In the genomic region with DNA sequence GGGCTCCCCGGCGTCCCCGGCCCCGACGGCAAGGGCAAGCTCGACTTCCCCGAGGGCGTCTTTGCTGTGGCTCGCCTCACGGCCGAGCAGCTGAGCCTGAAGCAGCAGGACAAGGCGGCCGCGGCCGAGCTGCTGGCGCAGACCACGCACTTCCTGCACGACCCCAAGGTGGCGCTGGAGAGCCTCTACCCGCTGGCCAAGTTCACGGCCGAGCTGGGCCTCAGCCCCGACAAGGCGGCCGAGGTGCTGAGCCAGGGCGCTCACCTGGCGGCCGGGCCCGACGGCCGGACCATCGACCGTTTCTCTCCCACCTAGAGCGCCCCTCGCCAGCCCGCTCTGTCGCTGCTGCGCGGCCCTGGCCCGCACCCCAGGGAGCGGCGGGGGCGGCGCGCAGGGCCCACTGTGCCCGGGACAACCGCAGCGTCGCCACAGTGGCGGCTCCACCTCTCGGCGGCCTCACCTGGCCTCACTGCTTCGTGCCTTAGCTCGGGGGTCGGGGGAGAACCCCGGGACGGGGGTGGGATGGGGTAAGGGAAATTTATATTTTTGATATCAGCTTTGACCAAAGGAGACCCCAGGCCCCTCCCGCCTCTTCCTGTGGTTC, we compare ENCODE assay signal across 8 cellular contexts. TPM values are rescaled to one million over a fixed set of nuclear protein-coding genes. Genes with fewer than 3 reads are reported as not detected.
DNase-seq lines count a peak whose midpoint lies in the region; ATAC-seq, FAIRE-seq and TF ChIP-seq lines count a peak whose summit lies in the region.

No MANE protein-coding gene starts in this region.

- POLR2A ChIA-PET in Panc1 (lab: Charles Lee): no interaction called here

- H4K20me1 ChIP-seq in astrocyte (ENCODE audit: insufficient read depth, low read length): peaks cover 31% of the 10 kb centered on the region

- H3K27ac Mint-ChIP-seq in astrocyte (ENCODE audit: unreplicated experiment): no peak overlapping the region

- H3K4me1 ChIP-seq in Panc1 (ENCODE audit: control insufficient read depth, insufficient read depth, low read length): no peaks in the 10 kb centered on the region
- H3K4me1 ChIP-seq in astrocyte (ENCODE audit: insufficient read depth, low read length): peaks cover 60% of the 10 kb centered on the region
- peaks cover 14% of the 10 kb centered on the region for H3K4me1 ChIP-seq in iPS-18a (ENCODE audit: control insufficient read depth, low read depth, low read length)

- H3K27ac ChIP-seq in Panc1 (ENCODE audit: low read length) (no peak overlapping the region), astrocyte (ENCODE audit: low read depth, low read length) (peak overlapping the region; percentile 83), iPS-18a (ENCODE audit: low read length) (no peak overlapping the region)

- TF ChIP-seq CTCF in GM12872 (IDR thresholded peaks at IDR 0.05; ENCODE audit: insufficient read depth, low read depth, low read length) (peak; percentile 84), Panc1 (IDR thresholded peaks at IDR 0.05) (peak; percentile 70; the same call in 1 of the 2 replicates), astrocyte (IDR thresholded peaks at IDR 0.05; ENCODE audit: insufficient read depth, low read depth, low read length) (peak; percentile 13)

- H3K9ac ChIP-seq in astrocyte (ENCODE audit: low read length) (peak overlapping the region; percentile 93), iPS-18a (ENCODE audit: low read length) (no peak overlapping the region)

- H3K4me3 Mint-ChIP-seq in astrocyte (ENCODE audit: unreplicated experiment): no peak overlapping the region

- no peak for FAIRE-seq in astrocyte (lab: Jason Lieb, UNC)

- intact Hi-C loops in Panc1 (cut with micrococcal nuclease; ENCODE audit: unreplicated experiment): no loop called here

- H3K27me3 ChIP-seq in Panc1 (ENCODE audit: control insufficient read depth, insufficient read depth, low read length) (no peaks in the 10 kb centered on the region), astrocyte (ENCODE audit: insufficient read depth, low read length) (no peaks in the 10 kb centered on the region), iPS-18a (ENCODE audit: control insufficient read depth, insufficient read depth, low read length) (peaks cover 59% of the 10 kb centered on the region), MG63 (no peaks in the 10 kb centered on the region)

- DNase-seq in Panc1 (ENCODE audit: low read depth, low spot score): no peak
- DNase-seq in astrocyte (ENCODE audit: low read depth): no peak
- DNase-seq in stimulated activated CD4-positive, alpha-beta T cell treated with anti-CD3 and anti-CD28 coated beads, Interleukin-12 subunit alpha, Interleukin-12 subunit beta, amount 100 ng/mL, for 4 hours: peak; percentile 68
- no peak for DNase-seq in NCI-H1092 treated with DMSO at 0.1 percent for 48 hours (lab: John Stamatoyannopoulos, UW)
- no peak for DNase-seq in SW480 (ENCODE audit: low spot score)
- no peak for DNase-seq in MG63

- no peaks in the 10 kb centered on the region for H3K36me3 ChIP-seq in Panc1 (ENCODE audit: control insufficient read depth, insufficient read depth, low read length)
- peaks cover 9% of the 10 kb centered on the region for H3K36me3 ChIP-seq in astrocyte (ENCODE audit: insufficient read depth, low read length)
- H3K36me3 ChIP-seq in iPS-18a (ENCODE audit: control insufficient read depth, low read depth, low read length): no peaks in the 10 kb centered on the region
- H3K36me3 ChIP-seq in MG63: no peaks in the 10 kb centered on the region

- no peak for ATAC-seq in Panc1

- peaks cover 17% of the 10 kb centered on the region for H3K36me3 Mint-ChIP-seq in astrocyte (ENCODE audit: low read depth, unreplicated experiment)

- H2AFZ ChIP-seq in astrocyte (ENCODE audit: low read depth, low read length): no peak overlapping the region

- peaks cover 83% of the 10 kb centered on the region for H3K79me2 ChIP-seq in astrocyte (ENCODE audit: insufficient read depth, low read length)

- in situ Hi-C loops in Panc1 (cut with HindIII; ENCODE audit: low pct_unique_long_range_greater_than_20kb, low sequenced_read_pairs): no loop called here

- H3K27me3 Mint-ChIP-seq in astrocyte (ENCODE audit: low read depth, unreplicated experiment): no peaks in the 10 kb centered on the region

- H3K4me1 Mint-ChIP-seq in astrocyte (ENCODE audit: low read depth, unreplicated experiment): peaks cover 29% of the 10 kb centered on the region

- BruUV-seq in Panc1 (replicated peaks; lab: Mats Ljungman, UMichigan): no TSS peak

- H3K9me3 ChIP-seq in Panc1 (ENCODE audit: control insufficient read depth, insufficient read depth, low read depth, low read length): no peaks in the 10 kb centered on the region
- H3K9me3 ChIP-seq in astrocyte (ENCODE audit: insufficient read depth, low read depth, low read length): no peaks in the 10 kb centered on the region
- H3K9me3 ChIP-seq in iPS-18a (ENCODE audit: control insufficient read depth, low read depth, low read length): no peaks in the 10 kb centered on the region
- no peaks in the 10 kb centered on the region for H3K9me3 ChIP-seq in MG63

- H3K4me3 ChIP-seq in Panc1 (ENCODE audit: low read depth in 2 of 2, low read length in 2 of 2): no peak overlapping the region
- H3K4me3 ChIP-seq in astrocyte (ENCODE audit: insufficient read depth, low read depth, low read length): peak overlapping the region; percentile 78
- peak overlapping the region; percentile 37 for H3K4me3 ChIP-seq in iPS-18a (ENCODE audit: low read length)
- H3K4me3 ChIP-seq in MG63: no peak overlapping the region

- CTCF ChIA-PET in Panc1 (lab: Charles Lee): interaction anchor here (0.6 to 0.8 kb wide), 3 partner anchors 173 to 210 kb away, joined by 3 read pairs; no protein-coding TSS in a partner anchor

- H3K9me3 Mint-ChIP-seq in astrocyte (ENCODE audit: unreplicated experiment): peaks cover 2% of the 10 kb centered on the region

- H3K4me2 ChIP-seq in astrocyte (ENCODE audit: low read length): peak overlapping the region; percentile 86

RNA-seq across cellular contexts. Expression of a gene that starts 3.7 kb away (rescaled TPM):
- total RNA-seq in Panc1 (2021; ENCODE audit: unreplicated experiment): 1.4 TPM
- polyA plus RNA-seq in Panc1 (2012; ENCODE audit: insufficient read length): 0.96 TPM
- 9.0 and 14.5 TPM in 2 replicates for total RNA-seq in astrocyte
- 0.89 and 1.1 TPM in 2 replicates for total RNA-seq in MG63 (2014; rRNA removed; shearing (Covaris generic); ENCODE audit: low replicate concordance)

RNA-seq across cellular contexts. Expression of a gene that starts 16.8 kb away (rescaled TPM):
- total RNA-seq in Panc1 (2021; ENCODE audit: unreplicated experiment) (42.5 TPM), astrocyte (32.8 and 36.8 TPM in 2 replicates)
- 39.8 TPM for polyA plus RNA-seq in Panc1 (2012; ENCODE audit: insufficient read length)
- 36.6 and 51.8 TPM in 2 replicates for total RNA-seq in MG63 (2014; rRNA removed; shearing (Covaris generic); ENCODE audit: low replicate concordance)

RNA-seq across cellular contexts. Expression of a gene that starts 28.7 kb away (rescaled TPM):
- 24.3 TPM for total RNA-seq in Panc1 (2021; ENCODE audit: unreplicated experiment)
- polyA plus RNA-seq in Panc1 (2012; ENCODE audit: insufficient read length): 43.5 TPM
- 25.8 and 26.7 TPM in 2 replicates for total RNA-seq in astrocyte
- 14.2 and 18.4 TPM in 2 replicates for total RNA-seq in MG63 (2014; rRNA removed; shearing (Covaris generic); ENCODE audit: low replicate concordance)

RNA-seq across cellular contexts. Expression of a gene that starts 33.5 kb away (rescaled TPM):
- total RNA-seq in Panc1 (2021; ENCODE audit: unreplicated experiment) (0.80 TPM), astrocyte (0.65 and 0.77 TPM in 2 replicates)
- polyA plus RNA-seq in Panc1 (2012; ENCODE audit: insufficient read length): 1.6 TPM
- 4.9 and 8.9 TPM in 2 replicates for total RNA-seq in MG63 (2014; rRNA removed; shearing (Covaris generic); ENCODE audit: low replicate concordance)

Comparison
In these comparisons a context has a peak if more than half of its experiments do, and no peak if none do; other contexts are left out.
1. CTCF ChIP-seq: peak in every context shown above with its lines; median percentile 84 in GM12872; 70 in Panc1; 13 in astrocyte.
2. H3K4me3 ChIP-seq: peak in astrocyte (single experiment) and iPS-18a (single experiment); none in Panc1 (0 of 2) and MG63 (single experiment).